ENCODE assay signal across 1 cellular context in genomic region chr17:82059272-82060000, GRCh38.
TF ChIP-seq lines count a peak whose summit lies in the region.

No MANE protein-coding gene starts in this region.

TF ChIP-seq in GM12878, 131 proteins besides CTCF, POLR2A, EP300 and RAD21:
- TF ChIP-seq RBBP5 (conservative IDR thresholded peaks at IDR 0.05) (no peak), SMC3 (IDR thresholded peaks at IDR 0.05; ENCODE audit: borderline replicate concordance, low read length) (no peak), TARDBP (IDR thresholded peaks at IDR 0.05; ENCODE audit: borderline replicate concordance) (no peak), CHD2 (IDR thresholded peaks at IDR 0.05; ENCODE audit: borderline replicate concordance, low read depth, low read length) (no peak), RFX5 (IDR thresholded peaks at IDR 0.05; ENCODE audit: low read depth, low read length) (no peak), SMARCA5 (IDR thresholded peaks at IDR 0.05) (no peak), NKRF (conservative IDR thresholded peaks at IDR 0.05) (no peak), CREM (IDR thresholded peaks at IDR 0.05; ENCODE audit: low read depth) (no peak), IRF3 (IDR thresholded peaks at IDR 0.05) (no peak), TCF7 (IDR thresholded peaks at IDR 0.05; ENCODE audit: borderline replicate concordance) (no peak), FOS (IDR thresholded peaks at IDR 0.05; ENCODE audit: borderline replicate concordance, extremely low read depth, insufficient read length) (no peak), CHD4 (IDR thresholded peaks at IDR 0.05) (no peak), NRF1 (conservative IDR thresholded peaks at IDR 0.05; ENCODE audit: low read depth, low read length) (no peak), NR2C1 (IDR thresholded peaks at IDR 0.05) (no peak), E2F4 (IDR thresholded peaks at IDR 0.05; ENCODE audit: low read depth, low read length) (no peak)
